Comparison of ENCODE assay signal across 1 cellular context in the genomic region with DNA sequence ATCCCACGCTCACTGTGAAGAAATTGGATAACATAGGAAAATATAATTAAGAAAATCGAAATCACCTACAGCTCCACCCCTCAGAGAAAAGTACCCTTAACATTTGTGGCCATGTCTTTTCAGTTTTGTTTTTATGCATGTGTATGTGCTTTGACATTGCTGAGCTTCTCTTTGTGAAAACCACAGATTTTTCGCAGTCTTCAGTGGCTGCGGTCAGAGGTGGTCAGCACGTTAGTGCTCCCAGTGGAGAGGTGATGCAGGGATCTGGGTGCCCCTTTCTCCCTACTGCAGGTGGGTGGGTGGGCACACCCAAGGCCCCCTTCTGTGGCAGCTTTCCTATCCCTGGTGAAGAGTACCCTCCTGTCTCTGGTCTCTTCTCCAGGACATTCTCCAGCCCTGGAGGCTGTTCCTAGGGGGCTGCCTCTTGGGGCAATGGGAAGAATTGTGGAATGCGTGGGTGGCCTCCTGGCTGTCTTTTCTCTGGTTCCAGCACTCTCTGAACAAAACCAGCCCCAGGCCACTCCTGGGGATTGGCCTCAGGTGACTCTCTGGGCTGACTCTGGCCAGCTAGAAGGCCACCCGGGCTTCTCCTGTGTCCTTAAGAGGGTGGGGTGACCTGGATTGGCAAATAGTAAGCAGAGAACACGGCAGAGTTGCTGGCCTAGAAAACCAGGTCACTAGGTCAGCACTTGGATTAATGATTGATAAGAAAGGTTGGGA.
A peak's percentile ranks its signal among the peaks of the same experiment; 100 is the strongest.
TF ChIP-seq lines count a peak whose summit lies in the region.

No MANE protein-coding gene starts in this region.

TF ChIP-seq in HepG2, 621 proteins besides CTCF, POLR2A, EP300 and RAD21 (continued from another document and continues in another):
- TF ChIP-seq, protein P1, sequence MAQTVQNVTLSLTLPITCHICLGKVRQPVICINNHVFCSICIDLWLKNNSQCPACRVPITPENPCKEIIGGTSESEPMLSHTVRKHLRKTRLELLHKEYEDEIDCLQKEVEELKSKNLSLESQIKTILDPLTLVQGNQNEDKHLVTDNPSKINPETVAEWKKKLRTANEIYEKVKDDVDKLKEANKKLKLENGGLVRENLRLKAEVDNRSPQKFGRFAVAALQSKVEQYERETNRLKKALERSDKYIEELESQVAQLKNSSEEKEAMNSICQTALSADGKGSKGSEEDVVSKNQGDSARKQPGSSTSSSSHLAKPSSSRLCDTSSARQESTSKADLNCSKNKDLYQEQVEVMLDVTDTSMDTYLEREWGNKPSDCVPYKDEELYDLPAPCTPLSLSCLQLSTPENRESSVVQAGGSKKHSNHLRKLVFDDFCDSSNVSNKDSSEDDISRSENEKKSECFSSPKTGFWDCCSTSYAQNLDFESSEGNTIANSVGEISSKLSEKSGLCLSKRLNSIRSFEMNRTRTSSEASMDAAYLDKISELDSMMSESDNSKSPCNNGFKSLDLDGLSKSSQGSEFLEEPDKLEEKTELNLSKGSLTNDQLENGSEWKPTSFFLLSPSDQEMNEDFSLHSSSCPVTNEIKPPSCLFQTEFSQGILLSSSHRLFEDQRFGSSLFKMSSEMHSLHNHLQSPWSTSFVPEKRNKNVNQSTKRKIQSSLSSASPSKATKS (CRISPR knock-in tag; IDR thresholded peaks at IDR 0.05), result no peak
- TF ChIP-seq, protein P2, sequence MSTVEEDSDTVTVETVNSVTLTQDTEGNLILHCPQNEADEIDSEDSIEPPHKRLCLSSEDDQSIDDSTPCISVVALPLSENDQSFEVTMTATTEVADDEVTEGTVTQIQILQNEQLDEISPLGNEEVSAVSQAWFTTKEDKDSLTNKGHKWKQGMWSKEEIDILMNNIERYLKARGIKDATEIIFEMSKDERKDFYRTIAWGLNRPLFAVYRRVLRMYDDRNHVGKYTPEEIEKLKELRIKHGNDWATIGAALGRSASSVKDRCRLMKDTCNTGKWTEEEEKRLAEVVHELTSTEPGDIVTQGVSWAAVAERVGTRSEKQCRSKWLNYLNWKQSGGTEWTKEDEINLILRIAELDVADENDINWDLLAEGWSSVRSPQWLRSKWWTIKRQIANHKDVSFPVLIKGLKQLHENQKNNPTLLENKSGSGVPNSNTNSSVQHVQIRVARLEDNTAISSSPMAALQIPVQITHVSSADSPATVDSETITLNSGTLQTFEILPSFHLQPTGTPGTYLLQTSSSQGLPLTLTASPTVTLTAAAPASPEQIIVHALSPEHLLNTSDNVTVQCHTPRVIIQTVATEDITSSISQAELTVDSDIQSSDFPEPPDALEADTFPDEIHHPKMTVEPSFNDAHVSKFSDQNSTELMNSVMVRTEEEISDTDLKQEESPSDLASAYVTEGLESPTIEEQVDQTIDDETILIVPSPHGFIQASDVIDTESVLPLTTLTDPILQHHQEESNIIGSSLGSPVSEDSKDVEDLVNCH (CRISPR knock-in tag; IDR thresholded peaks at IDR 0.05), result no peak
- TF ChIP-seq SKI (IDR thresholded peaks at IDR 0.05; ENCODE audit: partially characterized antibody) (peak; percentile 86), RFX1 (IDR thresholded peaks at IDR 0.05) (no peak), SRY (CRISPR knock-in tag; IDR thresholded peaks at IDR 0.05) (peak; percentile 55; the same call in 1 of the 2 replicates), FOXA3 (CRISPR knock-in tag; IDR thresholded peaks at IDR 0.05) (peak; percentile 76), FOSL2 (CRISPR knock-in tag; IDR thresholded peaks at IDR 0.05) (peak; percentile 64), ZNF563 (CRISPR knock-in tag; IDR thresholded peaks at IDR 0.05) (no peak), CEBPB (IDR thresholded peaks at IDR 0.05; ENCODE audit: borderline replicate concordance, low read depth, low read length) (peak; percentile 78; the same call in 1 of the 2 replicates), ATAD3A (CRISPR knock-in tag; IDR thresholded peaks at IDR 0.05) (no peak), TOE1 (CRISPR knock-in tag; IDR thresholded peaks at IDR 0.05) (no peak), ZNF724P (CRISPR knock-in tag; IDR thresholded peaks at IDR 0.05; ENCODE audit: borderline replicate concordance) (no peak), ZNF605 (CRISPR knock-in tag; IDR thresholded peaks at IDR 0.05) (no peak), ZNF629 (CRISPR knock-in tag; conservative IDR thresholded peaks at IDR 0.05) (no peak; the same call in 1 of the 2 replicates), ZNF251 (CRISPR knock-in tag; IDR thresholded peaks at IDR 0.05) (no peak), ZNF780A (CRISPR knock-in tag; IDR thresholded peaks at IDR 0.05) (no peak), ZKSCAN5 (CRISPR knock-in tag; IDR thresholded peaks at IDR 0.05) (no peak)
- TF ChIP-seq, protein P3, sequence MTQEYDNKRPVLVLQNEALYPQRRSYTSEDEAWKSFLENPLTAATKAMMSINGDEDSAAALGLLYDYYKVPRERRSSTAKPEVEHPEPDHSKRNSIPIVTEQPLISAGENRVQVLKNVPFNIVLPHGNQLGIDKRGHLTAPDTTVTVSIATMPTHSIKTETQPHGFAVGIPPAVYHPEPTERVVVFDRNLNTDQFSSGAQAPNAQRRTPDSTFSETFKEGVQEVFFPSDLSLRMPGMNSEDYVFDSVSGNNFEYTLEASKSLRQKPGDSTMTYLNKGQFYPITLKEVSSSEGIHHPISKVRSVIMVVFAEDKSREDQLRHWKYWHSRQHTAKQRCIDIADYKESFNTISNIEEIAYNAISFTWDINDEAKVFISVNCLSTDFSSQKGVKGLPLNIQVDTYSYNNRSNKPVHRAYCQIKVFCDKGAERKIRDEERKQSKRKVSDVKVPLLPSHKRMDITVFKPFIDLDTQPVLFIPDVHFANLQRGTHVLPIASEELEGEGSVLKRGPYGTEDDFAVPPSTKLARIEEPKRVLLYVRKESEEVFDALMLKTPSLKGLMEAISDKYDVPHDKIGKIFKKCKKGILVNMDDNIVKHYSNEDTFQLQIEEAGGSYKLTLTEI (CRISPR knock-in tag; conservative IDR thresholded peaks at IDR 0.05), result no peak
- TF ChIP-seq, protein P4, sequence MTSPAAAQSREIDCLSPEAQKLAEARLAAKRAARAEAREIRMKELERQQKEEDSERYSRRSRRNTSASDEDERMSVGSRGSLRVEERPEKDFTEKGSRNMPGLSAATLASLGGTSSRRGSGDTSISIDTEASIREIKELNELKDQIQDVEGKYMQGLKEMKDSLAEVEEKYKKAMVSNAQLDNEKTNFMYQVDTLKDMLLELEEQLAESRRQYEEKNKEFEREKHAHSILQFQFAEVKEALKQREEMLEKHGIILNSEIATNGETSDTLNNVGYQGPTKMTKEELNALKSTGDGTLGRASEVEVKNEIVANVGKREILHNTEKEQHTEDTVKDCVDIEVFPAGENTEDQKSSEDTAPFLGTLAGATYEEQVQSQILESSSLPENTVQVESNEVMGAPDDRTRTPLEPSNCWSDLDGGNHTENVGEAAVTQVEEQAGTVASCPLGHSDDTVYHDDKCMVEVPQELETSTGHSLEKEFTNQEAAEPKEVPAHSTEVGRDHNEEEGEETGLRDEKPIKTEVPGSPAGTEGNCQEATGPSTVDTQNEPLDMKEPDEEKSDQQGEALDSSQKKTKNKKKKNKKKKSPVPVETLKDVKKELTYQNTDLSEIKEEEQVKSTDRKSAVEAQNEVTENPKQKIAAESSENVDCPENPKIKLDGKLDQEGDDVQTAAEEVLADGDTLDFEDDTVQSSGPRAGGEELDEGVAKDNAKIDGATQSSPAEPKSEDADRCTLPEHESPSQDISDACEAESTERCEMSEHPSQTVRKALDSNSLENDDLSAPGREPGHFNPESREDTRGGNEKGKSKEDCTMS (CRISPR knock-in tag; conservative IDR thresholded peaks at IDR 0.05), result no peak
- TF ChIP-seq, protein P5, sequence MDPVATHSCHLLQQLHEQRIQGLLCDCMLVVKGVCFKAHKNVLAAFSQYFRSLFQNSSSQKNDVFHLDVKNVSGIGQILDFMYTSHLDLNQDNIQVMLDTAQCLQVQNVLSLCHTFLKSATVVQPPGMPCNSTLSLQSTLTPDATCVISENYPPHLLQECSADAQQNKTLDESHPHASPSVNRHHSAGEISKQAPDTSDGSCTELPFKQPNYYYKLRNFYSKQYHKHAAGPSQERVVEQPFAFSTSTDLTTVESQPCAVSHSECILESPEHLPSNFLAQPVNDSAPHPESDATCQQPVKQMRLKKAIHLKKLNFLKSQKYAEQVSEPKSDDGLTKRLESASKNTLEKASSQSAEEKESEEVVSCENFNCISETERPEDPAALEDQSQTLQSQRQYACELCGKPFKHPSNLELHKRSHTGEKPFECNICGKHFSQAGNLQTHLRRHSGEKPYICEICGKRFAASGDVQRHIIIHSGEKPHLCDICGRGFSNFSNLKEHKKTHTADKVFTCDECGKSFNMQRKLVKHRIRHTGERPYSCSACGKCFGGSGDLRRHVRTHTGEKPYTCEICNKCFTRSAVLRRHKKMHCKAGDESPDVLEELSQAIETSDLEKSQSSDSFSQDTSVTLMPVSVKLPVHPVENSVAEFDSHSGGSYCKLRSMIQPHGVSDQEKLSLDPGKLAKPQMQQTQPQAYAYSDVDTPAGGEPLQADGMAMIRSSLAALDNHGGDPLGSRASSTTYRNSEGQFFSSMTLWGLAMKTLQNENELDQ (CRISPR knock-in tag; IDR thresholded peaks at IDR 0.05; ENCODE audit: borderline replicate concordance), result no peak
- TF ChIP-seq, protein P6, sequence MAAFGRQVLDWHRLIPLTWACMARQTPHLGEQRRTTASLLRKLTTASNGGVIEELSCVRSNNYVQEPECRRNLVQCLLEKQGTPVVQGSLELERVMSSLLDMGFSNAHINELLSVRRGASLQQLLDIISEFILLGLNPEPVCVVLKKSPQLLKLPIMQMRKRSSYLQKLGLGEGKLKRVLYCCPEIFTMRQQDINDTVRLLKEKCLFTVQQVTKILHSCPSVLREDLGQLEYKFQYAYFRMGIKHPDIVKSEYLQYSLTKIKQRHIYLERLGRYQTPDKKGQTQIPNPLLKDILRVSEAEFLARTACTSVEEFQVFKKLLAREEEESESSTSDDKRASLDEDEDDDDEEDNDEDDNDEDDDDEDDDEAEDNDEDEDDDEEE (CRISPR knock-in tag; IDR thresholded peaks at IDR 0.05), result no peak
- TF ChIP-seq, protein P7, sequence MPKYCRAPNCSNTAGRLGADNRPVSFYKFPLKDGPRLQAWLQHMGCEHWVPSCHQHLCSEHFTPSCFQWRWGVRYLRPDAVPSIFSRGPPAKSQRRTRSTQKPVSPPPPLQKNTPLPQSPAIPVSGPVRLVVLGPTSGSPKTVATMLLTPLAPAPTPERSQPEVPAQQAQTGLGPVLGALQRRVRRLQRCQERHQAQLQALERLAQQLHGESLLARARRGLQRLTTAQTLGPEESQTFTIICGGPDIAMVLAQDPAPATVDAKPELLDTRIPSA (CRISPR knock-in tag; IDR thresholded peaks at IDR 0.05; ENCODE audit: borderline replicate concordance), result no peak; the same call in 1 of the 2 replicates
- TF ChIP-seq, protein P8, sequence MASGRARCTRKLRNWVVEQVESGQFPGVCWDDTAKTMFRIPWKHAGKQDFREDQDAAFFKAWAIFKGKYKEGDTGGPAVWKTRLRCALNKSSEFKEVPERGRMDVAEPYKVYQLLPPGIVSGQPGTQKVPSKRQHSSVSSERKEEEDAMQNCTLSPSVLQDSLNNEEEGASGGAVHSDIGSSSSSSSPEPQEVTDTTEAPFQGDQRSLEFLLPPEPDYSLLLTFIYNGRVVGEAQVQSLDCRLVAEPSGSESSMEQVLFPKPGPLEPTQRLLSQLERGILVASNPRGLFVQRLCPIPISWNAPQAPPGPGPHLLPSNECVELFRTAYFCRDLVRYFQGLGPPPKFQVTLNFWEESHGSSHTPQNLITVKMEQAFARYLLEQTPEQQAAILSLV (CRISPR knock-in tag; IDR thresholded peaks at IDR 0.05; ENCODE audit: borderline replicate concordance), result no peak
- TF ChIP-seq, protein P9, sequence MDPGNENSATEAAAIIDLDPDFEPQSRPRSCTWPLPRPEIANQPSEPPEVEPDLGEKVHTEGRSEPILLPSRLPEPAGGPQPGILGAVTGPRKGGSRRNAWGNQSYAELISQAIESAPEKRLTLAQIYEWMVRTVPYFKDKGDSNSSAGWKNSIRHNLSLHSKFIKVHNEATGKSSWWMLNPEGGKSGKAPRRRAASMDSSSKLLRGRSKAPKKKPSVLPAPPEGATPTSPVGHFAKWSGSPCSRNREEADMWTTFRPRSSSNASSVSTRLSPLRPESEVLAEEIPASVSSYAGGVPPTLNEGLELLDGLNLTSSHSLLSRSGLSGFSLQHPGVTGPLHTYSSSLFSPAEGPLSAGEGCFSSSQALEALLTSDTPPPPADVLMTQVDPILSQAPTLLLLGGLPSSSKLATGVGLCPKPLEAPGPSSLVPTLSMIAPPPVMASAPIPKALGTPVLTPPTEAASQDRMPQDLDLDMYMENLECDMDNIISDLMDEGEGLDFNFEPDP (CRISPR knock-in tag; conservative IDR thresholded peaks at IDR 0.05), result no peak
